ENCODE assay signal across 8 cellular contexts in genomic region chr11:19713221-19714092, GRCh38. TPM values are rescaled to one million over a fixed set of nuclear protein-coding genes. Genes with fewer than 3 reads are reported as not detected.
DNase-seq lines count a peak whose midpoint lies in the region; ATAC-seq and TF ChIP-seq lines count a peak whose summit lies in the region.

No MANE protein-coding gene starts in this region.

- intact Hi-C loops in ascending aorta (cut with DNase I) (loop anchor here (1.0 to 5.0 kb wide), 3 partner anchors 17 to 149 kb away; no protein-coding TSS in a partner anchor), left lung (cut with DNase I) (no loop called here), testis (cut with DNase I; ENCODE audit: low total_unique reads) (no loop called here)

- peak; percentile 43 for DNase-seq in ELF-1 (ENCODE audit: low read depth, low spot score)
- DNase-seq in ascending aorta (ENCODE audit: low spot score in 2 of 2): no peak
- peak in 1 of 2 donors; percentile 79 for DNase-seq in left lung
- no peak for DNase-seq in testis
- no peak for DNase-seq in NCI-H226
- no peak for DNase-seq in NCI-H2171 treated with DMSO at 0.1 percent for 48 hours (lab: John Stamatoyannopoulos, UW)

- WGBS in testis, 2 donors: 1% methylated on average over 46 to 58 of the region's 63 CpGs

- no peak for TF ChIP-seq POLR2A in testis (IDR thresholded peaks at IDR 0.05)

- H3K9me3 ChIP-seq in ascending aorta (no peaks in the 10 kb centered on the region), left lung (no peaks in the 10 kb centered on the region), testis (no peaks in the 10 kb centered on the region)

- H3K27me3 ChIP-seq in ascending aorta (no peaks in the 10 kb centered on the region), left lung (peaks cover 0 to 37% of the 10 kb centered on the region in 2 donors), testis (no peaks in the 10 kb centered on the region)

- peak overlapping the region; percentile 92 to 98 for H3K4me3 ChIP-seq in ascending aorta
- H3K4me3 ChIP-seq in left lung: peak overlapping the region; percentile 54 to 55
- H3K4me3 ChIP-seq in testis: peak overlapping the region; percentile 57 to 59

- ATAC-seq in HG03175 (IDR thresholded peaks at IDR 0.05; ENCODE audit: unreplicated experiment) (peak; percentile 0), left lung (no peak), HG02759 (IDR thresholded peaks at IDR 0.05; ENCODE audit: unreplicated experiment) (no peak)

- peak overlapping the region; percentile 97 to 98 for H3K27ac ChIP-seq in ascending aorta
- peak overlapping the region; percentile 28 to 96 for H3K27ac ChIP-seq in left lung
- H3K27ac ChIP-seq in testis: no peak overlapping the region

- H3K36me3 ChIP-seq in ascending aorta: no peaks in the 10 kb centered on the region
- no peaks in the 10 kb centered on the region for H3K36me3 ChIP-seq in left lung
- no peaks in the 10 kb centered on the region for H3K36me3 ChIP-seq in testis (ENCODE audit: low read depth, missing control alignments)

- no peak for TF ChIP-seq CTCF in ascending aorta (IDR thresholded peaks at IDR 0.05)
- no peak for TF ChIP-seq CTCF in left lung (IDR thresholded peaks at IDR 0.05)
- TF ChIP-seq CTCF in testis (IDR thresholded peaks at IDR 0.05): no peak

- peaks cover 0 to 19% of the 10 kb centered on the region in 2 donors for H3K4me1 ChIP-seq in ascending aorta
- peaks cover 7 to 31% of the 10 kb centered on the region in 2 donors for H3K4me1 ChIP-seq in left lung
- peaks cover 21% of the 10 kb centered on the region for H3K4me1 ChIP-seq in testis

RNA-seq across cellular contexts. Expression of gene NAV2, which starts 0.8 kb away (rescaled TPM):
- 62.6 TPM for total RNA-seq in ascending aorta
- total RNA-seq in left lung: 10 to 100 TPM; 42.9 to 59.9 TPM
- 1 to 10 TPM; 3.4 to 6.0 TPM for total RNA-seq in testis
- 3.9 TPM for polyA plus RNA-seq in testis (ENCODE audit: insufficient read depth, low read depth, low replicate concordance)

Comparison
In these comparisons a context has a peak if more than half of its experiments do, and no peak if none do; other contexts are left out.
1. H3K27ac ChIP-seq: peak in ascending aorta (2 of 2) and left lung (2 of 2); none in testis (0 of 2).
2. Peak in every context shown above with its lines, with median percentiles within 50 percentile points of each other: H3K4me3 ChIP-seq.